ENCODE assay signal across 24 cellular contexts in the genomic region with DNA sequence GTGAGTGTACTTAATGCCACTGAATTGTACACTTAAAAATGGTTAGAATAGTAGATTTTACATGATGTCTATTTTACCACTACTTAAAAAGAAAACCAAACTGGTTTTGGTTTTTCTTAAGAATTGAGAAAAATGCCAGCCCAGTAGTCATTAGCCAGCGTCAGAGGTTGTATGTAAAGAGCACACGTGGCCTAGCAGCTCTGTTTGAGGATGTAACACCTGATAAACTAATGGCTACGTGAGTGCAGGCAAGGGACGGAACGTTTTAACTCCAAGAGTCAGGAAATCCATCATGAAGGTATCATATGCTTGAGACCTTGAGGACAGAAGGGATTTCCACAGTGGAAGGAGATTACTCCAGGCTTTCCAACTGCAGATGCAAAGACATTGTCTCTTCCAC.
"Had no signal": no experiment of that assay in that cellular context is flagged by ENCODE, and none has a peak within 500 bp of the region (broad histone marks: within the 10 kb centered on the region; RNA-seq: fewer than 3 reads in every experiment).

No MANE protein-coding gene starts in this region.

- H3K9me3 ChIP-seq: esophagus squamous epithelium, gastrocnemius medialis, left lung, lower lobe of right lung, mucosa of descending colon had no signal

- H3K36me3 ChIP-seq: esophagus squamous epithelium, gastrocnemius medialis, heart right ventricle, left lung, lower lobe of right lung had no signal

- DNase-seq: dermis blood vessel endothelial cell; dorsolateral prefrontal cortex; effector CD4-positive, alpha-beta T cell; effector memory CD4-positive, alpha-beta T cell; erythroblast; esophagus squamous epithelium; foreskin fibroblast; foreskin melanocyte; gastrocnemius medialis; glutamatergic neuron; head of caudate nucleus; heart right ventricle; hippocampal formation; left cardiac atrium; left ventricle myocardium superior; lower lobe of right lung; mucosa of descending colon; naive B cell; naive thymus-derived CD8-positive, alpha-beta T cell had no signal

- H3K4me3 Mint-ChIP-seq: mesothelial cell of epicardium; naive B cell; naive thymus-derived CD8-positive, alpha-beta T cell had no signal

- ATAC-seq: esophagus mucosa; gastrocnemius medialis; heart right ventricle; left cardiac atrium; left lung; left ventricle myocardium superior; lower lobe of right lung; mucosa of descending colon; naive thymus-derived CD8-positive, alpha-beta T cell had no signal

- H3K27ac ChIP-seq: coronary artery, dorsolateral prefrontal cortex, epithelial cell of prostate, esophagus squamous epithelium, gastrocnemius medialis, heart right ventricle, left lung, lower lobe of right lung had no signal

- H3K4me1 ChIP-seq: esophagus squamous epithelium, gastrocnemius medialis, heart right ventricle, left lung, lower lobe of right lung had no signal

- H3K27me3 ChIP-seq: dorsolateral prefrontal cortex, esophagus squamous epithelium, gastrocnemius medialis, left lung had no signal

- H3K27me3 Mint-ChIP-seq: naive B cell had no signal

- H3K4me3 ChIP-seq: coronary artery, dorsolateral prefrontal cortex, esophagus squamous epithelium, gastrocnemius medialis, heart right ventricle, left lung, lower lobe of right lung, mucosa of descending colon had no signal

- H3K36me3 Mint-ChIP-seq: mesothelial cell of epicardium, naive B cell had no signal

- H3K27ac Mint-ChIP-seq: mesothelial cell of epicardium; naive thymus-derived CD8-positive, alpha-beta T cell had no signal
